16 cellular contexts compared by ENCODE assay signal in the genomic region with DNA sequence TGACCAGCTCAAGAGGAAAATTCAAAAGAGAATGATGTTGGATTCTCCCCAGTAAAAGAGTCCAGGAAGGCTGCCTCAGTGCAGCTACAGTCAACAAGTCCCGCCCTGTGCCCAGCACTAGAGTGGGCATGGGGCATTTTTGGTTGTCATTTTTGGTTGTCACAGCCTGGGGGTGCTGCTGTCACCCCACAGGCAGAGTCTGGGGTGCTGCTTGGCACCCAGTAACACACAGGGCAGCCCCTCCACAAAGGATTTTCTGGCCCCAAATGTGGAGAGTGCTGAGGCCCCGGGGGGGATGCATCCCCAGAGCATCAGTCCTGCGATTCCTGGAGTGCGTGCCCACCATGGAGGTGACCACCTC. TPM values are rescaled to one million over a fixed set of nuclear protein-coding genes. Genes with fewer than 3 reads are reported as not detected.
DNase-seq lines count a peak whose midpoint lies in the region; ATAC-seq, FAIRE-seq and TF ChIP-seq lines count a peak whose summit lies in the region.
"Had no signal": no experiment of that assay in that cellular context is flagged by ENCODE, and none has a peak within 500 bp of the region (broad histone marks: within the 10 kb centered on the region; RNA-seq: fewer than 3 reads in every experiment).

No MANE protein-coding gene starts in this region.

- peak; percentile 24; the same call in 1 of the 2 replicates for TF ChIP-seq CTCF in HFFc6 (IDR thresholded peaks at IDR 0.05)
- peak; percentile 49 for TF ChIP-seq CTCF in WERI-Rb-1 (IDR thresholded peaks at IDR 0.05; ENCODE audit: low read depth, low read length)
- TF ChIP-seq CTCF in osteoblast (IDR thresholded peaks at IDR 0.05; ENCODE audit: extremely low read depth, low read depth, low read length): peak; percentile 13
- no peak for TF ChIP-seq CTCF in adrenal gland (IDR thresholded peaks at IDR 0.05)

- H3K27me3 Mint-ChIP-seq in activated CD4-positive, alpha-beta T cell treated with anti-CD3 and anti-CD28 coated beads for 36 hours: peaks cover 10% of the 10 kb centered on the region
- peaks cover 21% of the 10 kb centered on the region for H3K27me3 Mint-ChIP-seq in HFFc6 (ENCODE audit: insufficient read depth)
- no peaks in the 10 kb centered on the region for H3K27me3 Mint-ChIP-seq in stimulated activated memory B cell treated with anti-CD40 and anti-IgM and Interleukin-4, amounts not matched to agents 10 μg/mL and 1 μg/mL and 100 μg/mL, for 72 hours

- WGBS in adrenal gland, 4 donors: 90 to 100% (median 94%) methylated on average over 2 to 4 of the region's 4 CpGs

- H3K9me3 ChIP-seq in WERI-Rb-1 (ENCODE audit: severe bottlenecking) (peaks cover 23% of the 10 kb centered on the region), osteoblast (ENCODE audit: low read depth, low read length) (no peaks in the 10 kb centered on the region), adrenal gland (replicated peaks in 1 of 3) (no peaks in the 10 kb centered on the region)

- H3K36me3 ChIP-seq in WERI-Rb-1 (peaks cover 58% of the 10 kb centered on the region), osteoblast (ENCODE audit: insufficient read depth, low read length) (no peaks in the 10 kb centered on the region), adrenal gland (replicated peaks in 1 of 2) (no peaks in the 10 kb centered on the region)

- peak; percentile 27 for ATAC-seq in activated CD4-positive, alpha-beta T cell treated with anti-CD3 and anti-CD28 coated beads for 36 hours
- ATAC-seq in stimulated activated memory B cell treated with anti-CD40 and anti-IgM and Interleukin-4, amounts not matched to agents 10 μg/mL and 1 μg/mL and 100 μg/mL, for 72 hours: no peak

- H3K36me3 Mint-ChIP-seq in activated CD4-positive, alpha-beta T cell treated with anti-CD3 and anti-CD28 coated beads for 36 hours (ENCODE audit: low read depth): no peaks in the 10 kb centered on the region
- no peaks in the 10 kb centered on the region for H3K36me3 Mint-ChIP-seq in HFFc6 (ENCODE audit: low read depth)
- H3K36me3 Mint-ChIP-seq in stimulated activated memory B cell treated with anti-CD40 and anti-IgM and Interleukin-4, amounts not matched to agents 10 μg/mL and 1 μg/mL and 100 μg/mL, for 72 hours: no peaks in the 10 kb centered on the region

- TF ChIP-seq POLR2A in adrenal gland (IDR thresholded peaks at IDR 0.05): no peak

- H3K4me3 ChIP-seq in WERI-Rb-1 (ENCODE audit: low read depth, low read length): no peak overlapping the region
- H3K4me3 ChIP-seq in osteoblast (ENCODE audit: insufficient read depth, low read length): no peak overlapping the region
- no peak overlapping the region for H3K4me3 ChIP-seq in adrenal gland
- H3K4me3 ChIP-seq: GM23248 had no signal

- H3K79me2 ChIP-seq in osteoblast (ENCODE audit: insufficient read depth, low read length): no peaks in the 10 kb centered on the region

- no peaks in the 10 kb centered on the region for H3K4me1 Mint-ChIP-seq in activated CD4-positive, alpha-beta T cell treated with anti-CD3 and anti-CD28 coated beads for 36 hours
- peaks cover 11% of the 10 kb centered on the region for H3K4me1 Mint-ChIP-seq in HFFc6 (ENCODE audit: low read depth)
- H3K4me1 Mint-ChIP-seq in stimulated activated memory B cell treated with anti-CD40 and anti-IgM and Interleukin-4, amounts not matched to agents 10 μg/mL and 1 μg/mL and 100 μg/mL, for 72 hours: peaks cover 10% of the 10 kb centered on the region

- no peak overlapping the region for H3K4me3 Mint-ChIP-seq in activated CD4-positive, alpha-beta T cell treated with anti-CD3 and anti-CD28 coated beads for 36 hours
- no peak overlapping the region for H3K4me3 Mint-ChIP-seq in HFFc6
- no peak overlapping the region for H3K4me3 Mint-ChIP-seq in stimulated activated memory B cell treated with anti-CD40 and anti-IgM and Interleukin-4, amounts not matched to agents 10 μg/mL and 1 μg/mL and 100 μg/mL, for 72 hours

- intact Hi-C loops in activated CD4-positive, alpha-beta T cell treated with anti-CD3 and anti-CD28 coated beads for 36 hours (cut with DNase I, micrococcal nuclease): no loop called here
- intact Hi-C loops in adrenal gland (cut with DNase I): no loop called here

- H4K20me1 ChIP-seq in osteoblast (ENCODE audit: insufficient read depth, low read length): no peaks in the 10 kb centered on the region

- no peak overlapping the region for H3K27ac Mint-ChIP-seq in activated CD4-positive, alpha-beta T cell treated with anti-CD3 and anti-CD28 coated beads for 36 hours
- no peak overlapping the region for H3K27ac Mint-ChIP-seq in HFFc6
- H3K27ac Mint-ChIP-seq in stimulated activated memory B cell treated with anti-CD40 and anti-IgM and Interleukin-4, amounts not matched to agents 10 μg/mL and 1 μg/mL and 100 μg/mL, for 72 hours: no peak overlapping the region

- H2AFZ ChIP-seq in osteoblast (ENCODE audit: low read length): no peak overlapping the region
- H2AFZ ChIP-seq: GM23248 had no signal

- POLR2A ChIA-PET in activated CD4-positive, alpha-beta T cell treated with anti-CD3 and anti-CD28 coated beads for 36 hours (lab: Charles Lee): no interaction called here

- no peak for DNase-seq in activated CD4-positive, alpha-beta T cell treated with anti-CD3 and anti-CD28 coated beads for 36 hours
- no peak for DNase-seq in activated CD4-positive, alpha-beta T cell treated with anti-CD3 and anti-CD28 coated beads, Interleukin-2, amount 50 U/mL, for 4 hours
- no peak for DNase-seq in HFFc6
- no peak for DNase-seq in WERI-Rb-1
- no peak for DNase-seq in osteoblast (ENCODE audit: insufficient read length, low spot score, missing footprints)
- no peak for DNase-seq in adrenal gland
- DNase-seq in urothelium cell line (ENCODE audit: low spot score): no peak
- DNase-seq: C1 segment of cervical spinal cord, GM23248, KBM-7, NCI-H1930, NCI-H524, SHP77 had no signal

- FAIRE-seq in urothelium cell line (lab: Jason Lieb, UNC): no peak
- FAIRE-seq: RCC 7860 had no signal

- CTCF ChIA-PET in activated CD4-positive, alpha-beta T cell treated with anti-CD3 and anti-CD28 coated beads for 36 hours (lab: Charles Lee): interaction anchor here (1.1 kb wide), 1 partner anchor 12 kb away, joined by 3 read pairs; no protein-coding TSS in a partner anchor

- no peaks in the 10 kb centered on the region for H3K4me1 ChIP-seq in osteoblast (ENCODE audit: insufficient read depth, low read length)
- H3K4me1 ChIP-seq in adrenal gland (replicated peaks in 1 of 2): no peaks in the 10 kb centered on the region

- H3K27ac ChIP-seq in WERI-Rb-1 (no peak overlapping the region), osteoblast (ENCODE audit: low read depth, low read length) (no peak overlapping the region), adrenal gland (no peak overlapping the region)
- H3K27ac ChIP-seq: GM23248, HL-60 had no signal

- H3K27me3 ChIP-seq in WERI-Rb-1 (ENCODE audit: insufficient read depth, low read depth, severe bottlenecking) (no peaks in the 10 kb centered on the region), osteoblast (ENCODE audit: insufficient read depth, low read length) (peaks cover 26% of the 10 kb centered on the region), adrenal gland (peaks cover 5% of the 10 kb centered on the region)

- no peak overlapping the region for H3K4me2 ChIP-seq in osteoblast (ENCODE audit: insufficient read depth, low read length)

- H3K9me3 Mint-ChIP-seq in activated CD4-positive, alpha-beta T cell treated with anti-CD3 and anti-CD28 coated beads for 36 hours (ENCODE audit: low read depth): peaks cover 3% of the 10 kb centered on the region
- H3K9me3 Mint-ChIP-seq in HFFc6: peaks cover 5% of the 10 kb centered on the region; the same call in 1 of the 2 replicates
- H3K9me3 Mint-ChIP-seq in stimulated activated memory B cell treated with anti-CD40 and anti-IgM and Interleukin-4, amounts not matched to agents 10 μg/mL and 1 μg/mL and 100 μg/mL, for 72 hours: no peaks in the 10 kb centered on the region

RNA-seq across cellular contexts. Expression of a gene that starts 28.2 kb away (rescaled TPM):
- 1 to 10 TPM in 1 of 2 experiments, under 1 TPM in 1; 0.74 to 1.3 TPM for total RNA-seq in activated CD4-positive, alpha-beta T cell treated with anti-CD3 and anti-CD28 coated beads for 36 hours
- 10 to 100 TPM in 1 of 6 experiments, 1 to 10 TPM in 5; 8.2 to 10.3 (median 9.1) TPM for total RNA-seq in HFFc6 (2021; fragmentation: NEBNext Ultra II Directional; extraction: Animal tissue kit (Norgen Biotek cat#: 25700))
- total RNA-seq in osteoblast (1.8 and 2.9 TPM in 2 replicates), adrenal gland (10 to 100 TPM in 5 of 8 donors, 1 to 10 TPM in 3; 2.0 to 26.3 (median 17.2) TPM)
- polyA plus RNA-seq in adrenal gland: 10 to 100 TPM in 2 of 3 donors, 1 to 10 TPM in 1; 5.2 to 60.1 (median 22.0) TPM
- total RNA-seq: GM23248 had no signal

Comparison
In these comparisons a context has a peak if more than half of its experiments do, and no peak if none do; other contexts are left out.
1. CTCF ChIP-seq: peak in HFFc6 (single experiment), WERI-Rb-1 (single experiment) and osteoblast (single experiment); none in adrenal gland (0 of 6).